1 cellular context compared by ENCODE assay signal in the genomic region with DNA sequence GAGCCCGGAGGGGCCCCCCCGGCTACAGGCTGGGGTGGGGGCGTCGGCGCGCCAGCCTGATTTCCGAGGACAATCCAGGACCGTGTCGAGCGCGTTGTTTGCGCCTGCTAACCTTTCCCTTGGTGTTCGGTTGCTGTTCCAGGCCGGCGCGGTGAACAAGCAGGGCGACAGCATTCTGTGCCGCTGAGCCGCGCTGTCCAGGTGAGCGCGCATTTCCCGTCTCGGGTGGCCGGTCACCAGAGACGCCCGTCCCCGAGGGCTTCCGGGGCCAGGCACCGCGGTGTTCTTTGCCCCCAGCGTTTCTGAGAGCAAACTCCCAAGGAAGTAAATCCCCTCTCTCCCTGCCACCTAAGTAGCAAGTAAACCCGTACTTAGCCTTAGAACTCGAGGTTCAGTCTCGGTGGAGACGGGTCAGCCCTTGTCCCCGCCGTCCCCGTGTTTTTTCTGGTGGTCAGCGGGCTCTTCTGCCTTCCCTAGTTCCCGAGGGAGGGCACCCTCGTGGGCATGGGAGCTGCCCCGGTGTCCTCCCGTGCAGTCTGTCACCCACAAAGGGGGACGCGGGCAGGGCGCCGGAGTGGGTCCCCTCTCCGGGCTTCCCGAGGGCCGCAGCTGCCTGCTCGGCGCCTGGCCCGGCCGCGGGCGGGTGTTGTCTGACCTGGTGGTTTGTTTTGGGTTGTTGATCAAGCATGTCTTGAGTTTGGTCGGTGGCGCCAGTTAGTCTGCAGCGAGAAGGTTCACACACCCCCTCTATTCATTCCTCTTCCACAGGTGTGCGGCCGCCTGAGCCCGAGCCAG.
TF ChIP-seq lines count a peak whose summit lies in the region.

No MANE protein-coding gene starts in this region.

TF ChIP-seq in HepG2, 621 proteins besides CTCF, POLR2A, EP300 and RAD21 (continued from another document and continues in another):
- TF ChIP-seq, protein P1, sequence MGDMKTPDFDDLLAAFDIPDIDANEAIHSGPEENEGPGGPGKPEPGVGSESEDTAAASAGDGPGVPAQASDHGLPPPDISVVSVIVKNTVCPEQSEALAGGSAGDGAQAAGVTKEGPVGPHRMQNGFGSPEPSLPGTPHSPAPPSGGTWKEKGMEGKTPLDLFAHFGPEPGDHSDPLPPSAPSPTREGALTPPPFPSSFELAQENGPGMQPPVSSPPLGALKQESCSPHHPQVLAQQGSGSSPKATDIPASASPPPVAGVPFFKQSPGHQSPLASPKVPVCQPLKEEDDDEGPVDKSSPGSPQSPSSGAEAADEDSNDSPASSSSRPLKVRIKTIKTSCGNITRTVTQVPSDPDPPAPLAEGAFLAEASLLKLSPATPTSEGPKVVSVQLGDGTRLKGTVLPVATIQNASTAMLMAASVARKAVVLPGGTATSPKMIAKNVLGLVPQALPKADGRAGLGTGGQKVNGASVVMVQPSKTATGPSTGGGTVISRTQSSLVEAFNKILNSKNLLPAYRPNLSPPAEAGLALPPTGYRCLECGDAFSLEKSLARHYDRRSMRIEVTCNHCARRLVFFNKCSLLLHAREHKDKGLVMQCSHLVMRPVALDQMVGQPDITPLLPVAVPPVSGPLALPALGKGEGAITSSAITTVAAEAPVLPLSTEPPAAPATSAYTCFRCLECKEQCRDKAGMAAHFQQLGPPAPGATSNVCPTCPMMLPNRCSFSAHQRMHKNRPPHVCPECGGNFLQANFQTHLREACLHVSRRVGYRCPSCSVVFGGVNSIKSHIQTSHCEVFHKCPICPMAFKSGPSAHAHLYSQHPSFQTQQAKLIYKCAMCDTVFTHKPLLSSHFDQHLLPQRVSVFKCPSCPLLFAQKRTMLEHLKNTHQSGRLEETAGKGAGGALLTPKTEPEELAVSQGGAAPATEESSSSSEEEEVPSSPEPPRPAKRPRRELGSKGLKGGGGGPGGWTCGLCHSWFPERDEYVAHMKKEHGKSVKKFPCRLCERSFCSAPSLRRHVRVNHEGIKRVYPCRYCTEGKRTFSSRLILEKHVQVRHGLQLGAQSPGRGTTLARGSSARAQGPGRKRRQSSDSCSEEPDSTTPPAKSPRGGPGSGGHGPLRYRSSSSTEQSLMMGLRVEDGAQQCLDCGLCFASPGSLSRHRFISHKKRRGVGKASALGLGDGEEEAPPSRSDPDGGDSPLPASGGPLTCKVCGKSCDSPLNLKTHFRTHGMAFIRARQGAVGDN (CRISPR knock-in tag; IDR thresholded peaks at IDR 0.05) = peak; percentile 76
- TF ChIP-seq AKAP8 (CRISPR knock-in tag; IDR thresholded peaks at IDR 0.05) = no peak
- 0 out of 2 replicates have a peak, but pooled peaks have one; percentile 15 for TF ChIP-seq TARDBP (CRISPR knock-in tag; IDR thresholded peaks at IDR 0.05)
- no peak for TF ChIP-seq NFKBIZ (CRISPR knock-in tag; IDR thresholded peaks at IDR 0.05)
- TF ChIP-seq FOXP1 (IDR thresholded peaks at IDR 0.05) = no peak
- peak; percentile 50; the same call in 1 of the 2 replicates for TF ChIP-seq FOXP1 (CRISPR knock-in tag; IDR thresholded peaks at IDR 0.05)
- no peak for TF ChIP-seq REL (CRISPR knock-in tag; conservative IDR thresholded peaks at IDR 0.05)
- TF ChIP-seq DPF2 (CRISPR knock-in tag; IDR thresholded peaks at IDR 0.05; ENCODE audit: borderline replicate concordance, low read depth) = no peak
- peak; percentile 44; the same call in 1 of the 2 replicates for TF ChIP-seq ZNF691 (CRISPR knock-in tag; IDR thresholded peaks at IDR 0.05; ENCODE audit: borderline replicate concordance, low read depth)
- peak; percentile 47; the same call in 1 of the 2 replicates for TF ChIP-seq ZMYM4 (CRISPR knock-in tag; IDR thresholded peaks at IDR 0.05)
- no peak for TF ChIP-seq ZNF577 (CRISPR knock-in tag; IDR thresholded peaks at IDR 0.05; ENCODE audit: borderline replicate concordance, low read depth)
- TF ChIP-seq, protein P2, sequence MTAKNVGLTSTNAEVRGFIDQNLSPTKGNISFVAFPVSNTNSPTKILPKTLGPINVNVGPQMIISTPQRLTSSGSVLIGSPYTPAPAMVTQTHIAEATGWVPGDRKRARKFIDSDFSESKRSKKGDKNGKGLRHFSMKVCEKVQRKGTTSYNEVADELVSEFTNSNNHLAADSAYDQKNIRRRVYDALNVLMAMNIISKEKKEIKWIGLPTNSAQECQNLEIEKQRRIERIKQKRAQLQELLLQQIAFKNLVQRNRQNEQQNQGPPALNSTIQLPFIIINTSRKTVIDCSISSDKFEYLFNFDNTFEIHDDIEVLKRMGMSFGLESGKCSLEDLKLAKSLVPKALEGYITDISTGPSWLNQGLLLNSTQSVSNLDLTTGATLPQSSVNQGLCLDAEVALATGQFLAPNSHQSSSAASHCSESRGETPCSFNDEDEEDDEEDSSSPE (CRISPR knock-in tag; IDR thresholded peaks at IDR 0.05) = 0 out of 2 replicates have a peak, but pooled peaks have one; percentile 27
- no peak for TF ChIP-seq GPN1 (CRISPR knock-in tag; IDR thresholded peaks at IDR 0.05; ENCODE audit: borderline replicate concordance)
- TF ChIP-seq, protein P3, sequence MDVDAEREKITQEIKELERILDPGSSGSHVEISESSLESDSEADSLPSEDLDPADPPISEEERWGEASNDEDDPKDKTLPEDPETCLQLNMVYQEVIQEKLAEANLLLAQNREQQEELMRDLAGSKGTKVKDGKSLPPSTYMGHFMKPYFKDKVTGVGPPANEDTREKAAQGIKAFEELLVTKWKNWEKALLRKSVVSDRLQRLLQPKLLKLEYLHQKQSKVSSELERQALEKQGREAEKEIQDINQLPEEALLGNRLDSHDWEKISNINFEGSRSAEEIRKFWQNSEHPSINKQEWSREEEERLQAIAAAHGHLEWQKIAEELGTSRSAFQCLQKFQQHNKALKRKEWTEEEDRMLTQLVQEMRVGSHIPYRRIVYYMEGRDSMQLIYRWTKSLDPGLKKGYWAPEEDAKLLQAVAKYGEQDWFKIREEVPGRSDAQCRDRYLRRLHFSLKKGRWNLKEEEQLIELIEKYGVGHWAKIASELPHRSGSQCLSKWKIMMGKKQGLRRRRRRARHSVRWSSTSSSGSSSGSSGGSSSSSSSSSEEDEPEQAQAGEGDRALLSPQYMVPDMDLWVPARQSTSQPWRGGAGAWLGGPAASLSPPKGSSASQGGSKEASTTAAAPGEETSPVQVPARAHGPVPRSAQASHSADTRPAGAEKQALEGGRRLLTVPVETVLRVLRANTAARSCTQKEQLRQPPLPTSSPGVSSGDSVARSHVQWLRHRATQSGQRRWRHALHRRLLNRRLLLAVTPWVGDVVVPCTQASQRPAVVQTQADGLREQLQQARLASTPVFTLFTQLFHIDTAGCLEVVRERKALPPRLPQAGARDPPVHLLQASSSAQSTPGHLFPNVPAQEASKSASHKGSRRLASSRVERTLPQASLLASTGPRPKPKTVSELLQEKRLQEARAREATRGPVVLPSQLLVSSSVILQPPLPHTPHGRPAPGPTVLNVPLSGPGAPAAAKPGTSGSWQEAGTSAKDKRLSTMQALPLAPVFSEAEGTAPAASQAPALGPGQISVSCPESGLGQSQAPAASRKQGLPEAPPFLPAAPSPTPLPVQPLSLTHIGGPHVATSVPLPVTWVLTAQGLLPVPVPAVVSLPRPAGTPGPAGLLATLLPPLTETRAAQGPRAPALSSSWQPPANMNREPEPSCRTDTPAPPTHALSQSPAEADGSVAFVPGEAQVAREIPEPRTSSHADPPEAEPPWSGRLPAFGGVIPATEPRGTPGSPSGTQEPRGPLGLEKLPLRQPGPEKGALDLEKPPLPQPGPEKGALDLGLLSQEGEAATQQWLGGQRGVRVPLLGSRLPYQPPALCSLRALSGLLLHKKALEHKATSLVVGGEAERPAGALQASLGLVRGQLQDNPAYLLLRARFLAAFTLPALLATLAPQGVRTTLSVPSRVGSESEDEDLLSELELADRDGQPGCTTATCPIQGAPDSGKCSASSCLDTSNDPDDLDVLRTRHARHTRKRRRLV (CRISPR knock-in tag; IDR thresholded peaks at IDR 0.05) = peak; percentile 61; the same call in 1 of the 2 replicates
- TF ChIP-seq, protein P4, sequence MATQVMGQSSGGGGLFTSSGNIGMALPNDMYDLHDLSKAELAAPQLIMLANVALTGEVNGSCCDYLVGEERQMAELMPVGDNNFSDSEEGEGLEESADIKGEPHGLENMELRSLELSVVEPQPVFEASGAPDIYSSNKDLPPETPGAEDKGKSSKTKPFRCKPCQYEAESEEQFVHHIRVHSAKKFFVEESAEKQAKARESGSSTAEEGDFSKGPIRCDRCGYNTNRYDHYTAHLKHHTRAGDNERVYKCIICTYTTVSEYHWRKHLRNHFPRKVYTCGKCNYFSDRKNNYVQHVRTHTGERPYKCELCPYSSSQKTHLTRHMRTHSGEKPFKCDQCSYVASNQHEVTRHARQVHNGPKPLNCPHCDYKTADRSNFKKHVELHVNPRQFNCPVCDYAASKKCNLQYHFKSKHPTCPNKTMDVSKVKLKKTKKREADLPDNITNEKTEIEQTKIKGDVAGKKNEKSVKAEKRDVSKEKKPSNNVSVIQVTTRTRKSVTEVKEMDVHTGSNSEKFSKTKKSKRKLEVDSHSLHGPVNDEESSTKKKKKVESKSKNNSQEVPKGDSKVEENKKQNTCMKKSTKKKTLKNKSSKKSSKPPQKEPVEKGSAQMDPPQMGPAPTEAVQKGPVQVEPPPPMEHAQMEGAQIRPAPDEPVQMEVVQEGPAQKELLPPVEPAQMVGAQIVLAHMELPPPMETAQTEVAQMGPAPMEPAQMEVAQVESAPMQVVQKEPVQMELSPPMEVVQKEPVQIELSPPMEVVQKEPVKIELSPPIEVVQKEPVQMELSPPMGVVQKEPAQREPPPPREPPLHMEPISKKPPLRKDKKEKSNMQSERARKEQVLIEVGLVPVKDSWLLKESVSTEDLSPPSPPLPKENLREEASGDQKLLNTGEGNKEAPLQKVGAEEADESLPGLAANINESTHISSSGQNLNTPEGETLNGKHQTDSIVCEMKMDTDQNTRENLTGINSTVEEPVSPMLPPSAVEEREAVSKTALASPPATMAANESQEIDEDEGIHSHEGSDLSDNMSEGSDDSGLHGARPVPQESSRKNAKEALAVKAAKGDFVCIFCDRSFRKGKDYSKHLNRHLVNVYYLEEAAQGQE (IDR thresholded peaks at IDR 0.05; ENCODE audit: borderline replicate concordance in 1 of 2, low read depth in 1 of 2, low read length in 2 of 2) = no peak
- TF ChIP-seq ONECUT2 (CRISPR knock-in tag; IDR thresholded peaks at IDR 0.05) = no peak
- TF ChIP-seq KDM5A (IDR thresholded peaks at IDR 0.05; ENCODE audit: borderline replicate concordance, low read length) = no peak
- 0 out of 2 replicates have a peak, but pooled peaks have one; percentile 41 for TF ChIP-seq PHF21A (CRISPR knock-in tag; IDR thresholded peaks at IDR 0.05)
- 0 out of 2 replicates have a peak, but pooled peaks have one; percentile 17 for TF ChIP-seq ZNF318 (CRISPR knock-in tag; IDR thresholded peaks at IDR 0.05)
- peak; percentile 82; the same call in 1 of the 2 replicates for TF ChIP-seq ZNF543 (CRISPR knock-in tag; IDR thresholded peaks at IDR 0.05)
- TF ChIP-seq LCORL (IDR thresholded peaks at IDR 0.05) = no peak
- no peak for TF ChIP-seq LCORL (CRISPR knock-in tag; IDR thresholded peaks at IDR 0.05)
- TF ChIP-seq SCMH1 (CRISPR knock-in tag; IDR thresholded peaks at IDR 0.05; ENCODE audit: borderline replicate concordance) = no peak
- no peak for TF ChIP-seq TCF7 (IDR thresholded peaks at IDR 0.05; ENCODE audit: low read depth)
- TF ChIP-seq CREM (IDR thresholded peaks at IDR 0.05) = no peak
- no peak for TF ChIP-seq CREM (CRISPR knock-in tag; IDR thresholded peaks at IDR 0.05)
